1 cellular context compared by ENCODE assay signal in genomic region chrX:73852467-73852866, GRCh38.
A peak's percentile ranks its signal among the peaks of the same experiment; 100 is the strongest.
TF ChIP-seq lines count a peak whose summit lies in the region.

XIST (minus strand) TSS chrX:73852714.

TF ChIP-seq in HEK293, 187 proteins besides CTCF, POLR2A, EP300 and RAD21 (continued from another document and continues in another):
- TF ChIP-seq, protein P1, sequence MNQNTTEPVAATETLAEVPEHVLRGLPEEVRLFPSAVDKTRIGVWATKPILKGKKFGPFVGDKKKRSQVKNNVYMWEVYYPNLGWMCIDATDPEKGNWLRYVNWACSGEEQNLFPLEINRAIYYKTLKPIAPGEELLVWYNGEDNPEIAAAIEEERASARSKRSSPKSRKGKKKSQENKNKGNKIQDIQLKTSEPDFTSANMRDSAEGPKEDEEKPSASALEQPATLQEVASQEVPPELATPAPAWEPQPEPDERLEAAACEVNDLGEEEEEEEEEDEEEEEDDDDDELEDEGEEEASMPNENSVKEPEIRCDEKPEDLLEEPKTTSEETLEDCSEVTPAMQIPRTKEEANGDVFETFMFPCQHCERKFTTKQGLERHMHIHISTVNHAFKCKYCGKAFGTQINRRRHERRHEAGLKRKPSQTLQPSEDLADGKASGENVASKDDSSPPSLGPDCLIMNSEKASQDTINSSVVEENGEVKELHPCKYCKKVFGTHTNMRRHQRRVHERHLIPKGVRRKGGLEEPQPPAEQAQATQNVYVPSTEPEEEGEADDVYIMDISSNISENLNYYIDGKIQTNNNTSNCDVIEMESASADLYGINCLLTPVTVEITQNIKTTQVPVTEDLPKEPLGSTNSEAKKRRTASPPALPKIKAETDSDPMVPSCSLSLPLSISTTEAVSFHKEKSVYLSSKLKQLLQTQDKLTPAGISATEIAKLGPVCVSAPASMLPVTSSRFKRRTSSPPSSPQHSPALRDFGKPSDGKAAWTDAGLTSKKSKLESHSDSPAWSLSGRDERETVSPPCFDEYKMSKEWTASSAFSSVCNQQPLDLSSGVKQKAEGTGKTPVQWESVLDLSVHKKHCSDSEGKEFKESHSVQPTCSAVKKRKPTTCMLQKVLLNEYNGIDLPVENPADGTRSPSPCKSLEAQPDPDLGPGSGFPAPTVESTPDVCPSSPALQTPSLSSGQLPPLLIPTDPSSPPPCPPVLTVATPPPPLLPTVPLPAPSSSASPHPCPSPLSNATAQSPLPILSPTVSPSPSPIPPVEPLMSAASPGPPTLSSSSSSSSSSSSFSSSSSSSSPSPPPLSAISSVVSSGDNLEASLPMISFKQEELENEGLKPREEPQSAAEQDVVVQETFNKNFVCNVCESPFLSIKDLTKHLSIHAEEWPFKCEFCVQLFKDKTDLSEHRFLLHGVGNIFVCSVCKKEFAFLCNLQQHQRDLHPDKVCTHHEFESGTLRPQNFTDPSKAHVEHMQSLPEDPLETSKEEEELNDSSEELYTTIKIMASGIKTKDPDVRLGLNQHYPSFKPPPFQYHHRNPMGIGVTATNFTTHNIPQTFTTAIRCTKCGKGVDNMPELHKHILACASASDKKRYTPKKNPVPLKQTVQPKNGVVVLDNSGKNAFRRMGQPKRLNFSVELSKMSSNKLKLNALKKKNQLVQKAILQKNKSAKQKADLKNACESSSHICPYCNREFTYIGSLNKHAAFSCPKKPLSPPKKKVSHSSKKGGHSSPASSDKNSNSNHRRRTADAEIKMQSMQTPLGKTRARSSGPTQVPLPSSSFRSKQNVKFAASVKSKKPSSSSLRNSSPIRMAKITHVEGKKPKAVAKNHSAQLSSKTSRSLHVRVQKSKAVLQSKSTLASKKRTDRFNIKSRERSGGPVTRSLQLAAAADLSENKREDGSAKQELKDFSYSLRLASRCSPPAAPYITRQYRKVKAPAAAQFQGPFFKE (tag by site-specific recombination; IDR thresholded peaks at IDR 0.05; ENCODE audit: borderline replicate concordance): no peak
- TF ChIP-seq, protein P2, sequence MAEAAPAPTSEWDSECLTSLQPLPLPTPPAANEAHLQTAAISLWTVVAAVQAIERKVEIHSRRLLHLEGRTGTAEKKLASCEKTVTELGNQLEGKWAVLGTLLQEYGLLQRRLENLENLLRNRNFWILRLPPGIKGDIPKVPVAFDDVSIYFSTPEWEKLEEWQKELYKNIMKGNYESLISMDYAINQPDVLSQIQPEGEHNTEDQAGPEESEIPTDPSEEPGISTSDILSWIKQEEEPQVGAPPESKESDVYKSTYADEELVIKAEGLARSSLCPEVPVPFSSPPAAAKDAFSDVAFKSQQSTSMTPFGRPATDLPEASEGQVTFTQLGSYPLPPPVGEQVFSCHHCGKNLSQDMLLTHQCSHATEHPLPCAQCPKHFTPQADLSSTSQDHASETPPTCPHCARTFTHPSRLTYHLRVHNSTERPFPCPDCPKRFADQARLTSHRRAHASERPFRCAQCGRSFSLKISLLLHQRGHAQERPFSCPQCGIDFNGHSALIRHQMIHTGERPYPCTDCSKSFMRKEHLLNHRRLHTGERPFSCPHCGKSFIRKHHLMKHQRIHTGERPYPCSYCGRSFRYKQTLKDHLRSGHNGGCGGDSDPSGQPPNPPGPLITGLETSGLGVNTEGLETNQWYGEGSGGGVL (tag by site-specific recombination; IDR thresholded peaks at IDR 0.05): no peak
- TF ChIP-seq ZNF239 (tag by site-specific recombination; IDR thresholded peaks at IDR 0.05): no peak
- TF ChIP-seq, protein P3, sequence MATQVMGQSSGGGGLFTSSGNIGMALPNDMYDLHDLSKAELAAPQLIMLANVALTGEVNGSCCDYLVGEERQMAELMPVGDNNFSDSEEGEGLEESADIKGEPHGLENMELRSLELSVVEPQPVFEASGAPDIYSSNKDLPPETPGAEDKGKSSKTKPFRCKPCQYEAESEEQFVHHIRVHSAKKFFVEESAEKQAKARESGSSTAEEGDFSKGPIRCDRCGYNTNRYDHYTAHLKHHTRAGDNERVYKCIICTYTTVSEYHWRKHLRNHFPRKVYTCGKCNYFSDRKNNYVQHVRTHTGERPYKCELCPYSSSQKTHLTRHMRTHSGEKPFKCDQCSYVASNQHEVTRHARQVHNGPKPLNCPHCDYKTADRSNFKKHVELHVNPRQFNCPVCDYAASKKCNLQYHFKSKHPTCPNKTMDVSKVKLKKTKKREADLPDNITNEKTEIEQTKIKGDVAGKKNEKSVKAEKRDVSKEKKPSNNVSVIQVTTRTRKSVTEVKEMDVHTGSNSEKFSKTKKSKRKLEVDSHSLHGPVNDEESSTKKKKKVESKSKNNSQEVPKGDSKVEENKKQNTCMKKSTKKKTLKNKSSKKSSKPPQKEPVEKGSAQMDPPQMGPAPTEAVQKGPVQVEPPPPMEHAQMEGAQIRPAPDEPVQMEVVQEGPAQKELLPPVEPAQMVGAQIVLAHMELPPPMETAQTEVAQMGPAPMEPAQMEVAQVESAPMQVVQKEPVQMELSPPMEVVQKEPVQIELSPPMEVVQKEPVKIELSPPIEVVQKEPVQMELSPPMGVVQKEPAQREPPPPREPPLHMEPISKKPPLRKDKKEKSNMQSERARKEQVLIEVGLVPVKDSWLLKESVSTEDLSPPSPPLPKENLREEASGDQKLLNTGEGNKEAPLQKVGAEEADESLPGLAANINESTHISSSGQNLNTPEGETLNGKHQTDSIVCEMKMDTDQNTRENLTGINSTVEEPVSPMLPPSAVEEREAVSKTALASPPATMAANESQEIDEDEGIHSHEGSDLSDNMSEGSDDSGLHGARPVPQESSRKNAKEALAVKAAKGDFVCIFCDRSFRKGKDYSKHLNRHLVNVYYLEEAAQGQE (tag by site-specific recombination; IDR thresholded peaks at IDR 0.05): 0 out of 2 replicates have a peak, but pooled peaks have one; percentile 20
- TF ChIP-seq ZNF274 (IDR thresholded peaks at IDR 0.05; ENCODE audit: low read length): no peak
- TF ChIP-seq ZNF274 (tag by site-specific recombination; IDR thresholded peaks at IDR 0.05; ENCODE audit: borderline replicate concordance): no peak
- no peak for TF ChIP-seq ZBTB20 (tag by site-specific recombination; IDR thresholded peaks at IDR 0.05)
- TF ChIP-seq ZNF777 (tag by site-specific recombination; IDR thresholded peaks at IDR 0.05; ENCODE audit: borderline replicate concordance): no peak
- TF ChIP-seq ZNF555 (tag by site-specific recombination; conservative IDR thresholded peaks at IDR 0.05): no peak
- TF ChIP-seq BCL11A (tag by site-specific recombination; IDR thresholded peaks at IDR 0.05; ENCODE audit: low read depth): no peak
- TF ChIP-seq ZNF354C (tag by site-specific recombination; IDR thresholded peaks at IDR 0.05; ENCODE audit: borderline replicate concordance, low read depth): no peak
- no peak for TF ChIP-seq ZNF24 (tag by site-specific recombination; IDR thresholded peaks at IDR 0.05)
- TF ChIP-seq ZNF280C (tag by site-specific recombination; IDR thresholded peaks at IDR 0.05): no peak
- TF ChIP-seq ZNF837 (tag by site-specific recombination; IDR thresholded peaks at IDR 0.05): no peak
- TF ChIP-seq ZNF146 (tag by site-specific recombination; IDR thresholded peaks at IDR 0.05): no peak
- no peak for TF ChIP-seq ZBTB17 (tag by site-specific recombination; IDR thresholded peaks at IDR 0.05)
- TF ChIP-seq ZNF514 (tag by site-specific recombination; IDR thresholded peaks at IDR 0.05): no peak
- TF ChIP-seq YY2 (tag by site-specific recombination; IDR thresholded peaks at IDR 0.05): no peak
- peak; percentile 36; the same call in 1 of the 2 replicates for TF ChIP-seq ZXDB (tag by site-specific recombination; IDR thresholded peaks at IDR 0.05)
- no peak for TF ChIP-seq ZNF416 (tag by site-specific recombination; IDR thresholded peaks at IDR 0.05)
- no peak for TF ChIP-seq ZNF747 (tag by site-specific recombination; IDR thresholded peaks at IDR 0.05)
- no peak for TF ChIP-seq ZNF175 (tag by site-specific recombination; IDR thresholded peaks at IDR 0.05)
- TF ChIP-seq ZNF184 (tag by site-specific recombination; IDR thresholded peaks at IDR 0.05): no peak
- no peak for TF ChIP-seq OSR2 (tag by site-specific recombination; IDR thresholded peaks at IDR 0.05)
- TF ChIP-seq GLI2 (tag by site-specific recombination; IDR thresholded peaks at IDR 0.05; ENCODE audit: borderline replicate concordance, low read depth): no peak
- TF ChIP-seq PRDM1 (tag by site-specific recombination; IDR thresholded peaks at IDR 0.05): peak; percentile 90
- no peak for TF ChIP-seq ZNF174 (tag by site-specific recombination; IDR thresholded peaks at IDR 0.05)
- TF ChIP-seq ZNF660 (tag by site-specific recombination; IDR thresholded peaks at IDR 0.05): peak; percentile 92
- TF ChIP-seq ZNF529 (tag by site-specific recombination; IDR thresholded peaks at IDR 0.05; ENCODE audit: insufficient replicate concordance): no peak
- TF ChIP-seq KLF7 (tag by site-specific recombination; IDR thresholded peaks at IDR 0.05; ENCODE audit: borderline replicate concordance): no peak
- no peak for TF ChIP-seq ZNF214 (tag by site-specific recombination; IDR thresholded peaks at IDR 0.05; ENCODE audit: borderline replicate concordance)
- TF ChIP-seq ZBTB49 (tag by site-specific recombination; IDR thresholded peaks at IDR 0.05; ENCODE audit: low read depth): no peak
- TF ChIP-seq, protein P4, sequence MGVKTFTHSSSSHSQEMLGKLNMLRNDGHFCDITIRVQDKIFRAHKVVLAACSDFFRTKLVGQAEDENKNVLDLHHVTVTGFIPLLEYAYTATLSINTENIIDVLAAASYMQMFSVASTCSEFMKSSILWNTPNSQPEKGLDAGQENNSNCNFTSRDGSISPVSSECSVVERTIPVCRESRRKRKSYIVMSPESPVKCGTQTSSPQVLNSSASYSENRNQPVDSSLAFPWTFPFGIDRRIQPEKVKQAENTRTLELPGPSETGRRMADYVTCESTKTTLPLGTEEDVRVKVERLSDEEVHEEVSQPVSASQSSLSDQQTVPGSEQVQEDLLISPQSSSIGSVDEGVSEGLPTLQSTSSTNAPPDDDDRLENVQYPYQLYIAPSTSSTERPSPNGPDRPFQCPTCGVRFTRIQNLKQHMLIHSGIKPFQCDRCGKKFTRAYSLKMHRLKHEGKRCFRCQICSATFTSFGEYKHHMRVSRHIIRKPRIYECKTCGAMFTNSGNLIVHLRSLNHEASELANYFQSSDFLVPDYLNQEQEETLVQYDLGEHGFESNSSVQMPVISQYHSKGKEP (tag by site-specific recombination; IDR thresholded peaks at IDR 0.05): peak; percentile 25; the same call in 1 of the 2 replicates
- TF ChIP-seq ZNF23 (tag by site-specific recombination; IDR thresholded peaks at IDR 0.05; ENCODE audit: borderline replicate concordance): no peak
- 0 out of 2 replicates have a peak, but pooled peaks have one; percentile 42 for TF ChIP-seq SP7 (tag by site-specific recombination; IDR thresholded peaks at IDR 0.05)
- no peak for TF ChIP-seq ZNF677 (tag by site-specific recombination; IDR thresholded peaks at IDR 0.05)
- TF ChIP-seq TSHZ1 (tag by site-specific recombination; IDR thresholded peaks at IDR 0.05; ENCODE audit: borderline replicate concordance): no peak
- TF ChIP-seq MZF1 (tag by site-specific recombination; IDR thresholded peaks at IDR 0.05; ENCODE audit: borderline replicate concordance): peak; percentile 65; the same call in 1 of the 2 replicates
- peak; percentile 71; the same call in 1 of the 2 replicates for TF ChIP-seq YY1 (tag by site-specific recombination; IDR thresholded peaks at IDR 0.05)
- TF ChIP-seq ZNF600 (tag by site-specific recombination; IDR thresholded peaks at IDR 0.05): no peak
